ENCODE assay signal across 8 cellular contexts in genomic region chr3:58305882-58306661, GRCh38. TPM values are rescaled to one million over a fixed set of nuclear protein-coding genes. Genes with fewer than 3 reads are reported as not detected.
DNase-seq lines count a peak whose midpoint lies in the region; ATAC-seq and TF ChIP-seq lines count a peak whose summit lies in the region.

HTD2 (plus strand) TSS chr3:58306520; CDS start chr3:58317614, 11,094 bp downstream.
RPP14 (plus strand) TSS chr3:58306245; CDS start chr3:58310330, 4,085 bp downstream.

- H3K36me3 ChIP-seq in BLaER1 (peaks cover 32% of the 10 kb centered on the region), kidney epithelial cell (ENCODE audit: control insufficient read depth, insufficient read depth, low read length) (no peaks in the 10 kb centered on the region)

- peak; percentile 83 for DNase-seq in GM19238 (ENCODE audit: insufficient read length, low spot score)
- DNase-seq in NCI-H510A treated with DMSO at 0.1 percent for 48 hours (lab: John Stamatoyannopoulos, UW), result peak; percentile 79
- peak; percentile 99 for DNase-seq in activated CD4-positive, alpha-beta T cell treated with anti-CD3 and anti-CD28 coated beads for 36 hours
- DNase-seq in choroid plexus epithelial cell (ENCODE audit: low read depth), result peak; percentile 98
- peak; percentile 79 for DNase-seq in kidney epithelial cell (ENCODE audit: low read depth)
- peak; percentile 98 for DNase-seq in stimulated activated CD4-positive, alpha-beta T cell treated with anti-CD3 and anti-CD28 coated beads, Interleukin-15, amount 100 ng/mL, for 48 hours (ENCODE audit: low read depth in 2 of 2)

- POLR2A ChIA-PET in activated CD4-positive, alpha-beta T cell treated with anti-CD3 and anti-CD28 coated beads for 36 hours (lab: Charles Lee), result interaction anchor here (0.6 to 1.8 kb wide), 11 partner anchors 18 to 223 kb away, joined by 3 to 5 read pairs (median 4); partner anchors contain the start of gene KCTD6

- ATAC-seq in HG03442 (IDR thresholded peaks at IDR 0.05; ENCODE audit: unreplicated experiment), result peak; percentile 87
- peak; percentile 90 for ATAC-seq in activated CD4-positive, alpha-beta T cell treated with anti-CD3 and anti-CD28 coated beads for 36 hours

- H3K27ac ChIP-seq in BLaER1, result peak within 1 kb of the TSS; percentile 97

- peaks cover 26% of the 10 kb centered on the region for H3K36me3 Mint-ChIP-seq in activated CD4-positive, alpha-beta T cell treated with anti-CD3 and anti-CD28 coated beads for 36 hours (ENCODE audit: low read depth)

- peaks cover 40% of the 10 kb centered on the region for H4K20me1 ChIP-seq in BLaER1

- H3K27me3 ChIP-seq in BLaER1 (no peaks in the 10 kb centered on the region), kidney epithelial cell (ENCODE audit: control insufficient read depth, insufficient read depth, low read length) (peaks cover 2% of the 10 kb centered on the region)

- H3K27me3 Mint-ChIP-seq in activated CD4-positive, alpha-beta T cell treated with anti-CD3 and anti-CD28 coated beads for 36 hours, result peaks cover 2% of the 10 kb centered on the region

- H3K4me1 ChIP-seq in BLaER1, result peaks cover 21% of the 10 kb centered on the region

- peaks cover 9% of the 10 kb centered on the region for H3K9me3 ChIP-seq in BLaER1

- peak within 1 kb of the TSS; percentile 97 for H3K27ac Mint-ChIP-seq in activated CD4-positive, alpha-beta T cell treated with anti-CD3 and anti-CD28 coated beads for 36 hours

- peak within 1 kb of the TSS; percentile 94 for H3K9ac ChIP-seq in BLaER1

- H3K9me3 Mint-ChIP-seq in activated CD4-positive, alpha-beta T cell treated with anti-CD3 and anti-CD28 coated beads for 36 hours (ENCODE audit: low read depth), result peaks cover 3% of the 10 kb centered on the region

- intact Hi-C loops in activated CD4-positive, alpha-beta T cell treated with anti-CD3 and anti-CD28 coated beads for 36 hours (cut with DNase I, micrococcal nuclease), result loop anchor here (1.0 to 5.0 kb wide), 23 partner anchors 18 to 1079 kb away; partner anchors contain the start of genes KCTD6 (in 2 of the 2), ABHD6 (in 1 of the 2), APPL1 (in 1 of the 2) and ARF4 (in 1 of the 2)

- H3K4me3 Mint-ChIP-seq in activated CD4-positive, alpha-beta T cell treated with anti-CD3 and anti-CD28 coated beads for 36 hours, result peak within 1 kb of the TSS; percentile 97

- peaks cover 30% of the 10 kb centered on the region for H3K4me1 Mint-ChIP-seq in activated CD4-positive, alpha-beta T cell treated with anti-CD3 and anti-CD28 coated beads for 36 hours

- peak within 1 kb of the TSS; percentile 91 for H3K4me2 ChIP-seq in BLaER1

- TF ChIP-seq CTCF in choroid plexus epithelial cell (conservative IDR thresholded peaks at IDR 0.05; ENCODE audit: low read depth, low read length) (peak; percentile 96), kidney epithelial cell (IDR thresholded peaks at IDR 0.05; ENCODE audit: insufficient read depth, low read length, poor library complexity, severe bottlenecking) (peak; percentile 99)

- H3K4me3 ChIP-seq in BLaER1 (peak within 1 kb of the TSS; percentile 84), choroid plexus epithelial cell (ENCODE audit: low read depth, low read length) (peak within 1 kb of the TSS; percentile 64), kidney epithelial cell (ENCODE audit: low read depth, low read length) (peak within 1 kb of the TSS; percentile 96)

- CTCF ChIA-PET in activated CD4-positive, alpha-beta T cell treated with anti-CD3 and anti-CD28 coated beads for 36 hours (lab: Charles Lee), result interaction anchor here (0.6 to 5.1 kb wide), 64 partner anchors 9 to 1008 kb away, joined by 3 to 72 read pairs (median 4); partner anchors contain the start of genes ABHD6, KCTD6, PDHB and PXK

RNA-seq across cellular contexts. Expression of gene HTD2, which starts in this region (rescaled TPM):
- total RNA-seq in activated CD4-positive, alpha-beta T cell treated with anti-CD3 and anti-CD28 coated beads for 36 hours, result 1 to 10 TPM; 2.3 to 7.9 TPM
- total RNA-seq in kidney epithelial cell, result 5.3 and 8.9 TPM in 2 replicates

RNA-seq across cellular contexts. Expression of gene RPP14, which starts in this region (rescaled TPM):
- total RNA-seq in activated CD4-positive, alpha-beta T cell treated with anti-CD3 and anti-CD28 coated beads for 36 hours, result 10 to 100 TPM; 16.4 to 16.9 TPM
- total RNA-seq in kidney epithelial cell, result 11.4 and 15.1 TPM in 2 replicates

Comparison
In these comparisons a context has a peak if more than half of its experiments do, and no peak if none do; other contexts are left out.
1. Peak in every context shown above with its lines: DNase-seq, ATAC-seq, H3K4me3 ChIP-seq and H3K27ac ChIP-seq.